In the genomic region with DNA sequence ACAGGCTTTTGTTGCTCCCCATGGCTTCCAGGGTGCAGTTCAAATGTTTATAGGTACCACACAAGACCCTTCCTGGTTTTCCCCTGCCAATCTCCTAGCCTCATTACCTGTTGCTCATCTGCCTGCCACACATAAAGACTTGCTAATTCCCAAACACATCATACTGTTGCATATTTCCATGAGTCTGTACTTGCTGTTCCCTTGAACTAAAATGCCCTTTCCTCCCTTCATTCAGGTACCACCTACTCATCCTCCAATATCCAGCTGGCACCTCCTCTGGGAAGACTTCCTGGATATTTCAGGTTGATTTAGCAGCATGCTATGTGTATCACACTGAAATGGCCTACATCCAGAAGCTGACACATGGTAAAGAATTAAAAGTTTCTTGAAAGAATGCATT, we compare ENCODE assay signal across 16 cellular contexts.
A peak's percentile ranks its signal among the peaks of the same experiment; 100 is the strongest.
DNase-seq lines count a peak whose midpoint lies in the region; ATAC-seq and TF ChIP-seq lines count a peak whose summit lies in the region.
"Had no signal": no experiment of that assay in that cellular context is flagged by ENCODE, and none has a peak within 500 bp of the region (broad histone marks: within the 10 kb centered on the region; RNA-seq: fewer than 3 reads in every experiment).

No MANE protein-coding gene starts in this region.

- H3K36me3 Mint-ChIP-seq in chondrocyte (ENCODE audit: low read depth): no peaks in the 10 kb centered on the region
- peaks cover 4% of the 10 kb centered on the region for H3K36me3 Mint-ChIP-seq in activated CD8-positive, alpha-beta memory T cell treated with anti-CD3 and anti-CD28 coated beads, Interleukin-2, amount 10 ng/mL, durations not matched to agents 7 days and 5 days

- CTCF ChIA-PET in HEK293 (lab: Yijun Ruan, JAX): interaction anchor here (1.2 kb wide), 1 partner anchor 53 kb away, joined by 3 read pairs; no protein-coding TSS in a partner anchor
- CTCF ChIA-PET in activated CD8-positive, alpha-beta memory T cell treated with anti-CD3 and anti-CD28 coated beads, Interleukin-2, amount 10 ng/mL, durations not matched to agents 7 days and 5 days (lab: Charles Lee): no interaction called here

- H3K4me1 ChIP-seq in HEK293 (ENCODE audit: control insufficient read depth, insufficient read depth, low read length): peaks cover 5% of the 10 kb centered on the region; the same call in 1 of the 2 replicates
- H3K4me1 ChIP-seq in esophagus squamous epithelium: peaks cover 22 to 65% (median 31%) of the 10 kb centered on the region in 3 donors
- peaks cover 9 to 37% (median 22%) of the 10 kb centered on the region in 4 donors for H3K4me1 ChIP-seq in transverse colon

- no peak for TF ChIP-seq CTCF in HEK293 (tag by site-specific recombination; IDR thresholded peaks at IDR 0.05)
- no peak for TF ChIP-seq CTCF in chondrocyte (IDR thresholded peaks at IDR 0.05)
- TF ChIP-seq CTCF in esophagus squamous epithelium (IDR thresholded peaks at IDR 0.05): no peak
- TF ChIP-seq CTCF in transverse colon (IDR thresholded peaks at IDR 0.05): no peak

- intact Hi-C loops in esophagus squamous epithelium (cut with DNase I) (no loop called here), transverse colon (cut with DNase I; ENCODE audit: low total_unique reads) (no loop called here)

- H3K36me3 ChIP-seq in HEK293 (ENCODE audit: control insufficient read depth in 2 of 2, insufficient read depth in 1 of 2, low read length in 2 of 2) (no peaks in the 10 kb centered on the region), esophagus squamous epithelium (no peaks in the 10 kb centered on the region), transverse colon (no peaks in the 10 kb centered on the region)
- H3K36me3 ChIP-seq: SJCRH30 had no signal

- DNase-seq in chondrocyte (ENCODE audit: low spot score) (no peak), esophagus squamous epithelium (lab: John Stamatoyannopoulos, UW) (no peak), transverse colon (no peak), activated T-cell treated with anti-CD3 and anti-CD28 coated beads for 4 hours (no peak)
- DNase-seq in stimulated activated CD4-positive, alpha-beta T cell treated with anti-CD3 and anti-CD28 coated beads, Interleukin-1b, Interleukin-23, amount 100 ng/mL, for 48 hours: no peak
- DNase-seq in activated CD8-positive, alpha-beta memory T cell treated with anti-CD3 and anti-CD28 coated beads, Interleukin-2, amount 10 ng/mL, durations not matched to agents 7 days and 5 days: no peak
- DNase-seq: CD4-positive, alpha-beta T cell; MV-4-11; NCI-H1105; NCI-H526; NK-92 treated with Interleukin-12 subunit alpha and Interleukin-12 subunit beta, amount 100 ng/mL, for 24 hours; PC-3 had no signal

- H3K4me3 ChIP-seq in HEK293 (ENCODE audit: low read depth, low read length) (no peak overlapping the region), esophagus squamous epithelium (no peak overlapping the region), transverse colon (no peak overlapping the region)
- H3K4me3 ChIP-seq: SJCRH30 had no signal

- POLR2A ChIA-PET in HEK293 (lab: Yijun Ruan, JAX): no interaction called here

- H3K4me3 Mint-ChIP-seq in chondrocyte (ENCODE audit: unreplicated experiment): no peak overlapping the region
- no peak overlapping the region for H3K4me3 Mint-ChIP-seq in activated CD8-positive, alpha-beta memory T cell treated with anti-CD3 and anti-CD28 coated beads, Interleukin-2, amount 10 ng/mL, durations not matched to agents 7 days and 5 days
- H3K4me3 Mint-ChIP-seq: CD4-positive, alpha-beta T cell had no signal

- ATAC-seq in activated CD8-positive, alpha-beta memory T cell treated with anti-CD3 and anti-CD28 coated beads, Interleukin-2, amount 10 ng/mL, durations not matched to agents 7 days and 5 days: no peak
- ATAC-seq: PC-3, Right ventricle myocardium inferior, SK-N-SH treated with all-trans-retinoic acid at 6 μM for 48 hours had no signal

- H3K27me3 ChIP-seq in esophagus squamous epithelium: peaks cover 0 to 34% (median 0%) of the 10 kb centered on the region in 4 donors
- H3K27me3 ChIP-seq in transverse colon: no peaks in the 10 kb centered on the region

- peaks cover 5% of the 10 kb centered on the region for H3K27me3 Mint-ChIP-seq in chondrocyte (ENCODE audit: low read depth)
- H3K27me3 Mint-ChIP-seq in activated CD8-positive, alpha-beta memory T cell treated with anti-CD3 and anti-CD28 coated beads, Interleukin-2, amount 10 ng/mL, durations not matched to agents 7 days and 5 days: peaks cover 26% of the 10 kb centered on the region

- peaks cover 18% of the 10 kb centered on the region for H3K4me1 Mint-ChIP-seq in chondrocyte (ENCODE audit: low read depth)
- H3K4me1 Mint-ChIP-seq in activated CD8-positive, alpha-beta memory T cell treated with anti-CD3 and anti-CD28 coated beads, Interleukin-2, amount 10 ng/mL, durations not matched to agents 7 days and 5 days: peaks cover 12% of the 10 kb centered on the region

- in situ Hi-C loops in transverse colon (cut with MboI; ENCODE audit: low pct_ligation_motif_present in 1 of 4, low pct_unique_long_range_greater_than_20kb in 1 of 4, low sequenced_read_pairs in 3 of 4): no loop called here

- no peak for TF ChIP-seq EP300 in transverse colon (IDR thresholded peaks at IDR 0.05; ENCODE audit: low read depth)

- H3K27ac Mint-ChIP-seq in chondrocyte (ENCODE audit: unreplicated experiment): peak overlapping the region; percentile 29
- no peak overlapping the region for H3K27ac Mint-ChIP-seq in activated CD8-positive, alpha-beta memory T cell treated with anti-CD3 and anti-CD28 coated beads, Interleukin-2, amount 10 ng/mL, durations not matched to agents 7 days and 5 days
- H3K27ac Mint-ChIP-seq: CD4-positive, alpha-beta T cell had no signal

- H3K27ac ChIP-seq in HEK293 (ENCODE audit: extremely low read depth, low read depth, low read length): no peak overlapping the region
- H3K27ac ChIP-seq in esophagus squamous epithelium: peak overlapping the region; percentile 1 to 71 (median 62)
- H3K27ac ChIP-seq in transverse colon: peak overlapping the region in 3 of 4 donors; percentile 48 to 60 (median 60)
- H3K27ac ChIP-seq: SJCRH30 had no signal

- no peak for TF ChIP-seq POLR2A in esophagus squamous epithelium (IDR thresholded peaks at IDR 0.05)
- TF ChIP-seq POLR2A in transverse colon (IDR thresholded peaks at IDR 0.05): no peak

- no peaks in the 10 kb centered on the region for H3K9me3 ChIP-seq in HEK293 (ENCODE audit: control insufficient read depth, insufficient read depth, low read depth, low read length)
- no peaks in the 10 kb centered on the region for H3K9me3 ChIP-seq in esophagus squamous epithelium
- H3K9me3 ChIP-seq in transverse colon: no peaks in the 10 kb centered on the region

- no peaks in the 10 kb centered on the region for H3K9me3 Mint-ChIP-seq in chondrocyte (ENCODE audit: low read depth)
- H3K9me3 Mint-ChIP-seq in activated CD8-positive, alpha-beta memory T cell treated with anti-CD3 and anti-CD28 coated beads, Interleukin-2, amount 10 ng/mL, durations not matched to agents 7 days and 5 days (ENCODE audit: low read depth): no peaks in the 10 kb centered on the region
- H3K9me3 Mint-ChIP-seq: CD4-positive, alpha-beta T cell had no signal

TF ChIP-seq in HEK293, 187 proteins besides CTCF, POLR2A, EP300 and RAD21:
- no peak for TF ChIP-seq SETDB1 (IDR thresholded peaks at IDR 0.05; ENCODE audit: insufficient read length, low read length)
- no peak for TF ChIP-seq RBAK (tag by site-specific recombination; IDR thresholded peaks at IDR 0.05)
- TF ChIP-seq, protein P1, sequence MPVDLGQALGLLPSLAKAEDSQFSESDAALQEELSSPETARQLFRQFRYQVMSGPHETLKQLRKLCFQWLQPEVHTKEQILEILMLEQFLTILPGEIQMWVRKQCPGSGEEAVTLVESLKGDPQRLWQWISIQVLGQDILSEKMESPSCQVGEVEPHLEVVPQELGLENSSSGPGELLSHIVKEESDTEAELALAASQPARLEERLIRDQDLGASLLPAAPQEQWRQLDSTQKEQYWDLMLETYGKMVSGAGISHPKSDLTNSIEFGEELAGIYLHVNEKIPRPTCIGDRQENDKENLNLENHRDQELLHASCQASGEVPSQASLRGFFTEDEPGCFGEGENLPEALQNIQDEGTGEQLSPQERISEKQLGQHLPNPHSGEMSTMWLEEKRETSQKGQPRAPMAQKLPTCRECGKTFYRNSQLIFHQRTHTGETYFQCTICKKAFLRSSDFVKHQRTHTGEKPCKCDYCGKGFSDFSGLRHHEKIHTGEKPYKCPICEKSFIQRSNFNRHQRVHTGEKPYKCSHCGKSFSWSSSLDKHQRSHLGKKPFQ (tag by site-specific recombination; IDR thresholded peaks at IDR 0.05): no peak
- TF ChIP-seq SALL2 (tag by site-specific recombination; IDR thresholded peaks at IDR 0.05; ENCODE audit: borderline replicate concordance): no peak
- TF ChIP-seq ZNF341 (tag by site-specific recombination; IDR thresholded peaks at IDR 0.05; ENCODE audit: low read depth): no peak
- no peak for TF ChIP-seq ZNF221 (tag by site-specific recombination; IDR thresholded peaks at IDR 0.05; ENCODE audit: borderline replicate concordance)
- TF ChIP-seq ZNF423 (tag by site-specific recombination; IDR thresholded peaks at IDR 0.05): no peak
- TF ChIP-seq SCRT2 (tag by site-specific recombination; IDR thresholded peaks at IDR 0.05): peak; percentile 97
- peak; percentile 86 for TF ChIP-seq SCRT1 (tag by site-specific recombination; IDR thresholded peaks at IDR 0.05; ENCODE audit: borderline replicate concordance)
- TF ChIP-seq FEZF1 (tag by site-specific recombination; IDR thresholded peaks at IDR 0.05): peak; percentile 39; the same call in 1 of the 2 replicates
